In genomic region chr10:79393221-79393923, GRCh38 we compare ENCODE assay signal across 23 cellular contexts. TPM values are rescaled to one million over a fixed set of nuclear protein-coding genes. Genes with fewer than 3 reads are reported as not detected.
DNase-seq lines count a peak whose midpoint lies in the region; ATAC-seq, FAIRE-seq and TF ChIP-seq lines count a peak whose summit lies in the region.
"Had no signal": no experiment of that assay in that cellular context is flagged by ENCODE, and none has a peak within 500 bp of the region (broad histone marks: within the 10 kb centered on the region; RNA-seq: fewer than 3 reads in every experiment).

No MANE protein-coding gene starts in this region.

- no peak overlapping the region for H3K9ac ChIP-seq in BLaER1 treated with 17β-estradiol and CSF1 and Interleukin-3, amounts not matched to agents 10 nM and 100 nM

- TF ChIP-seq EP300 in sigmoid colon (IDR thresholded peaks at IDR 0.05) = no peak

- H3K27me3 ChIP-seq in BLaER1 treated with 17β-estradiol and CSF1 and Interleukin-3, amounts not matched to agents 10 nM and 100 nM = no peaks in the 10 kb centered on the region
- H3K27me3 ChIP-seq in sigmoid colon = no peaks in the 10 kb centered on the region
- H3K27me3 ChIP-seq: gastrocnemius medialis had no signal

- H4K20me1 ChIP-seq in BLaER1 treated with 17β-estradiol and CSF1 and Interleukin-3, amounts not matched to agents 10 nM and 100 nM = peaks cover 0 to 14% (median 7%) of the 10 kb centered on the region in 11 experiments; a peak in 9 of 22 replicates

- H3K4me3 ChIP-seq in BLaER1 treated with 17β-estradiol and CSF1 and Interleukin-3, amounts not matched to agents 10 nM and 100 nM = no peak overlapping the region
- no peak overlapping the region for H3K4me3 ChIP-seq in sigmoid colon
- H3K4me3 ChIP-seq: gastrocnemius medialis, PC-9 had no signal

- TF ChIP-seq CTCF in sigmoid colon (IDR thresholded peaks at IDR 0.05) (no peak), GM13977 (IDR thresholded peaks at IDR 0.05; ENCODE audit: extremely low read depth, insufficient read depth, missing control alignments) (no peak)

- no peak for FAIRE-seq in GM19239 (lab: Jason Lieb, UNC)
- FAIRE-seq: endothelial cell of umbilical vein, GM12891 had no signal

- no peak for TF ChIP-seq POLR2A in sigmoid colon (IDR thresholded peaks at IDR 0.05)

- in situ Hi-C loops in GM13977 (cut with MboI; ENCODE audit: low pct_unique_long_range_greater_than_20kb, low sequenced_read_pairs, unreplicated experiment) = no loop called here

- peak overlapping the region in 4 of 11 experiments; percentile 3 to 46 (median 24); a peak in 3 of 22 replicates for H3K27ac ChIP-seq in BLaER1 treated with 17β-estradiol and CSF1 and Interleukin-3, amounts not matched to agents 10 nM and 100 nM
- H3K27ac ChIP-seq in caudate nucleus (ENCODE audit: low read depth, low read length) (peak overlapping the region; percentile 5), sigmoid colon (peak overlapping the region in 1 of 4 donors; percentile 91)
- H3K27ac ChIP-seq: PC-9 had no signal

- H3K4me1 ChIP-seq in BLaER1 treated with 17β-estradiol and CSF1 and Interleukin-3, amounts not matched to agents 10 nM and 100 nM = peaks cover 29 to 66% (median 56%) of the 10 kb centered on the region in 10 experiments
- peaks cover 0 to 69% (median 31%) of the 10 kb centered on the region in 4 donors for H3K4me1 ChIP-seq in sigmoid colon

- H3K9me3 ChIP-seq in BLaER1 treated with 17β-estradiol and CSF1 and Interleukin-3, amounts not matched to agents 10 nM and 100 nM (replicated peaks in 1 of 11) = no peaks in the 10 kb centered on the region
- no peaks in the 10 kb centered on the region for H3K9me3 ChIP-seq in sigmoid colon
- H3K9me3 ChIP-seq: gastrocnemius medialis had no signal

- intact Hi-C loops in sigmoid colon (cut with DNase I) = no loop called here

- DNase-seq in caudate nucleus (lab: John Stamatoyannopoulos, UW) = no peak
- peak; percentile 33 for DNase-seq in left lobe of liver (ENCODE audit: low spot score)
- peak; percentile 57 for DNase-seq in sigmoid colon
- DNase-seq in GM19239 (ENCODE audit: insufficient read length, low spot score) = no peak
- DNase-seq in GM13977 (ENCODE audit: low spot score) = no peak
- DNase-seq in HPDE6-E6E7 (ENCODE audit: extremely low spot score) = no peak
- DNase-seq: ACHN; activated T-cell treated with anti-CD3 and anti-CD28 coated beads, Interleukin-2, amount 50 U/mL, for 48 hours; DMS153; Karpas-422; mesenchymal stem cell; NCI-H1417 treated with DMSO at 0.1 percent for 48 hours; NCI-H2081 treated with DMSO at 0.1 percent for 48 hours; NCI-H226; PC-9; stimulated activated naive CD8-positive, alpha-beta T cell treated with anti-CD3 and anti-CD28 coated beads, Interleukin-15, Interleukin-2, amounts not matched to agents 100 U/mL and 50 U/mL, for 24 hours had no signal

- 91 to 93% methylated on average over 4 of the region's 4 CpGs for WGBS in sigmoid colon, 2 donors

- peak overlapping the region in 10 of 11 experiments; percentile 13 to 70 (median 58); a peak in 18 of 22 replicates for H3K4me2 ChIP-seq in BLaER1 treated with 17β-estradiol and CSF1 and Interleukin-3, amounts not matched to agents 10 nM and 100 nM
- H3K4me2 ChIP-seq: PC-9 had no signal

- ATAC-seq in left lobe of liver (no peak), GM21367 (IDR thresholded peaks at IDR 0.05; ENCODE audit: unreplicated experiment) (no peak)
- ATAC-seq: gastrocnemius medialis; HCT116; SK-N-SH treated with all-trans-retinoic acid at 6 μM for 48 hours; stimulated activated naive CD8-positive, alpha-beta T cell treated with anti-CD3 and anti-CD28 coated beads, Interleukin-15, Interleukin-2, amounts not matched to agents 100 U/mL and 50 U/mL, for 24 hours had no signal

- H3K36me3 ChIP-seq in BLaER1 treated with 17β-estradiol and CSF1 and Interleukin-3, amounts not matched to agents 10 nM and 100 nM = peaks cover 0 to 69% (median 24%) of the 10 kb centered on the region in 11 experiments; a peak in 13 of 22 replicates
- H3K36me3 ChIP-seq in sigmoid colon = peaks cover 1 to 32% (median 12%) of the 10 kb centered on the region in 4 donors

RNA-seq across cellular contexts. Expression of gene PPIF, which starts 46.1 kb away (rescaled TPM):
- total RNA-seq in left lobe of liver = 93.4 TPM
- 10 to 100 TPM; 26.4 to 48.5 (median 32.5) TPM for total RNA-seq in sigmoid colon
- polyA plus RNA-seq in sigmoid colon = 10 to 100 TPM; 60.7 to 74.9 (median 71.9) TPM

RNA-seq across cellular contexts. Expression of gene ZCCHC24, which starts 52.1 kb away (rescaled TPM):
- 30.5 TPM for total RNA-seq in left lobe of liver
- 100 to 1,000 TPM in 3 of 4 donors, 10 to 100 TPM in 1; 82.6 to 141 (median 121) TPM for total RNA-seq in sigmoid colon
- 10 to 100 TPM in 2 of 3 donors, 1 to 10 TPM in 1; 7.6 to 31.2 (median 21.1) TPM for polyA plus RNA-seq in sigmoid colon

Comparison
In these comparisons a context has a peak if more than half of its experiments do, and no peak if none do; other contexts are left out.
1. DNase-seq: peak in left lobe of liver (single experiment) and sigmoid colon (single experiment); none in caudate nucleus (0 of 61), GM19239 (single experiment), GM13977 (single experiment) and HPDE6-E6E7 (single experiment).